In genomic region chr12:121060149-121061001, GRCh38 we compare ENCODE assay signal across 8 cellular contexts. TPM values are rescaled to one million over a fixed set of nuclear protein-coding genes. Genes with fewer than 3 reads are reported as not detected.
DNase-seq lines count a peak whose midpoint lies in the region; ATAC-seq, FAIRE-seq and TF ChIP-seq lines count a peak whose summit lies in the region.

No MANE protein-coding gene starts in this region.

- TF ChIP-seq CTCF in thoracic aorta (IDR thresholded peaks at IDR 0.05): peak; percentile 8

- H3K4me3 Mint-ChIP-seq in activated CD8-positive, alpha-beta T cell treated with anti-CD3 and anti-CD28 coated beads, Interleukin-2, amount 10 ng/mL, durations not matched to agents 7 days and 5 days: peak overlapping the region; percentile 82

- H3K36me3 Mint-ChIP-seq in activated CD8-positive, alpha-beta T cell treated with anti-CD3 and anti-CD28 coated beads, Interleukin-2, amount 10 ng/mL, durations not matched to agents 7 days and 5 days (ENCODE audit: low read depth): no peaks in the 10 kb centered on the region

- H3K9me3 Mint-ChIP-seq in activated CD8-positive, alpha-beta T cell treated with anti-CD3 and anti-CD28 coated beads, Interleukin-2, amount 10 ng/mL, durations not matched to agents 7 days and 5 days (ENCODE audit: insufficient read depth): no peaks in the 10 kb centered on the region

- peak; percentile 76 for DNase-seq in AG20443 (ENCODE audit: low spot score)
- peak; percentile 21 for DNase-seq in NCI-H526 treated with DMSO at 0.1 percent for 48 hours (lab: John Stamatoyannopoulos, UW)
- DNase-seq in activated CD8-positive, alpha-beta T cell treated with anti-CD3 and anti-CD28 coated beads, Interleukin-2, amount 10 ng/mL, durations not matched to agents 7 days and 5 days: peak; percentile 83
- peak; percentile 23 for DNase-seq in mucosa of gallbladder (ENCODE audit: low spot score)
- no peak for DNase-seq in thoracic aorta (ENCODE audit: low spot score)

- peak overlapping the region; percentile 99 for H3K27ac Mint-ChIP-seq in activated CD8-positive, alpha-beta T cell treated with anti-CD3 and anti-CD28 coated beads, Interleukin-2, amount 10 ng/mL, durations not matched to agents 7 days and 5 days

- POLR2A ChIA-PET in activated CD8-positive, alpha-beta T cell treated with anti-CD3 and anti-CD28 coated beads, Interleukin-2, amount 10 ng/mL, durations not matched to agents 7 days and 5 days (lab: Charles Lee): interaction anchor here (0.6 to 2.1 kb wide), 14 partner anchors 12 to 479 kb away, joined by 3 to 10 read pairs (median 4); partner anchors contain the start of genes C12orf43, OASL and POP5

- H3K4me1 ChIP-seq in thoracic aorta (ENCODE audit: control insufficient read depth in 1 of 2, low read depth in 2 of 2): peaks cover 0 to 8% of the 10 kb centered on the region in 2 donors

- ATAC-seq in GM18517 (IDR thresholded peaks at IDR 0.05; ENCODE audit: unreplicated experiment) (peak; percentile 67), HG03025 (IDR thresholded peaks at IDR 0.05; ENCODE audit: low FRiP score, unreplicated experiment) (peak; percentile 72), thoracic aorta (ENCODE audit: insufficient number of reproducible peaks, low FRiP score, low read depth) (no peak)
- ATAC-seq in activated CD8-positive, alpha-beta T cell treated with anti-CD3 and anti-CD28 coated beads, Interleukin-2, amount 10 ng/mL, durations not matched to agents 7 days and 5 days: peak; percentile 98

- H3K4me3 ChIP-seq in thoracic aorta: peak overlapping the region; percentile 56

- H3K9me3 ChIP-seq in thoracic aorta: no peaks in the 10 kb centered on the region

- peak; percentile 97 for FAIRE-seq in endometrium (lab: Jason Lieb, UNC)

- CTCF ChIA-PET in activated CD8-positive, alpha-beta T cell treated with anti-CD3 and anti-CD28 coated beads, Interleukin-2, amount 10 ng/mL, durations not matched to agents 7 days and 5 days (lab: Charles Lee): interaction anchor here (0.5 to 6.5 kb wide), 50 partner anchors 8 to 478 kb away, joined by 3 to 127 read pairs (median 5); partner anchors contain the start of genes C12orf43, CAMKK2, OASL and POP5

- no peak overlapping the region for H3K27ac ChIP-seq in thoracic aorta

- no peaks in the 10 kb centered on the region for H3K36me3 ChIP-seq in thoracic aorta

- H3K4me1 Mint-ChIP-seq in activated CD8-positive, alpha-beta T cell treated with anti-CD3 and anti-CD28 coated beads, Interleukin-2, amount 10 ng/mL, durations not matched to agents 7 days and 5 days (ENCODE audit: low read depth): peaks cover 31% of the 10 kb centered on the region

- peaks cover 2% of the 10 kb centered on the region for H3K27me3 Mint-ChIP-seq in activated CD8-positive, alpha-beta T cell treated with anti-CD3 and anti-CD28 coated beads, Interleukin-2, amount 10 ng/mL, durations not matched to agents 7 days and 5 days (ENCODE audit: low read depth)

- no peaks in the 10 kb centered on the region for H3K27me3 ChIP-seq in thoracic aorta (replicated peaks; ENCODE audit: insufficient read depth)

RNA-seq across cellular contexts. Expression of gene OASL, which starts 21.3 kb away (rescaled TPM):
- total RNA-seq in activated CD8-positive, alpha-beta T cell treated with anti-CD3 and anti-CD28 coated beads, Interleukin-2, amount 10 ng/mL, durations not matched to agents 7 days and 5 days: 10 to 100 TPM; 29.2 to 33.5 TPM
- 3.1 TPM for total RNA-seq in mucosa of gallbladder
- total RNA-seq in thoracic aorta: 1 to 10 TPM; 1.1 to 3.1 TPM

RNA-seq across cellular contexts. Expression of gene C12orf43, which starts 44.1 kb away (rescaled TPM):
- total RNA-seq in activated CD8-positive, alpha-beta T cell treated with anti-CD3 and anti-CD28 coated beads, Interleukin-2, amount 10 ng/mL, durations not matched to agents 7 days and 5 days: 10 to 100 TPM; 19.0 to 23.3 TPM
- total RNA-seq in mucosa of gallbladder (14.7 TPM), thoracic aorta (10 to 100 TPM; 12.3 to 12.7 TPM)
